In genomic region chr7:150361402-150361801, GRCh38 we compare ENCODE assay signal across 15 cellular contexts. TPM values are rescaled to one million over a fixed set of nuclear protein-coding genes. Genes with fewer than 3 reads are reported as not detected.
"Had no signal": no experiment of that assay in that cellular context is flagged by ENCODE, and none has a peak within 500 bp of the region (broad histone marks: within the 10 kb centered on the region; RNA-seq: fewer than 3 reads in every experiment).

No MANE protein-coding gene starts in this region.

- H3K4me3 ChIP-seq: upper lobe of left lung had no signal

- H3K27me3 ChIP-seq: neutrophil, upper lobe of left lung had no signal

- H3K27ac ChIP-seq: neutrophil, upper lobe of left lung had no signal

- H3K27me3 Mint-ChIP-seq: activated CD4-positive, alpha-beta T cell treated with anti-CD3 and anti-CD28 coated beads, Interleukin-2, amount 10 ng/mL, durations not matched to agents 24 days and 14 days; activated T-helper 17 cell treated with anti-CD3 and anti-CD28 coated beads, Interleukin-2, amount 50 U/mL, for 72 hours had no signal

- H3K9me3 ChIP-seq: neutrophil, upper lobe of left lung had no signal

- H3K27ac Mint-ChIP-seq: activated CD4-positive, alpha-beta T cell treated with anti-CD3 and anti-CD28 coated beads, Interleukin-2, amount 10 ng/mL, durations not matched to agents 24 days and 14 days; activated naive CD4-positive, alpha-beta T cell treated with anti-CD3 and anti-CD28 coated beads for 36 hours; activated T-helper 17 cell treated with anti-CD3 and anti-CD28 coated beads, Interleukin-2, amount 50 U/mL, for 72 hours had no signal

- H3K4me3 Mint-ChIP-seq: activated CD4-positive, alpha-beta T cell treated with anti-CD3 and anti-CD28 coated beads, Interleukin-2, amount 10 ng/mL, durations not matched to agents 24 days and 14 days; activated naive CD4-positive, alpha-beta T cell treated with anti-CD3 and anti-CD28 coated beads for 36 hours; activated T-helper 17 cell treated with anti-CD3 and anti-CD28 coated beads, Interleukin-2, amount 50 U/mL, for 72 hours; T-helper 1 cell treated with Interleukin-12 subunit alpha and Interleukin-12 subunit beta and Interleukin-4 antibody, amounts not matched to agents 30 μg/mL and 1 μg/mL, for 36 hours had no signal

- H3K36me3 ChIP-seq: neutrophil, upper lobe of left lung had no signal

- H3K4me1 ChIP-seq: upper lobe of left lung had no signal

- DNase-seq: activated CD4-positive, alpha-beta T cell treated with anti-CD3 and anti-CD28 coated beads, Interleukin-2, amount 10 ng/mL, durations not matched to agents 24 days and 14 days; activated naive CD4-positive, alpha-beta T cell treated with anti-CD3 and anti-CD28 coated beads for 36 hours; activated T-cell treated with anti-CD3 and anti-CD28 coated beads for 4 hours; foreskin fibroblast; head of caudate nucleus; mammary epithelial cell; stimulated activated CD4-positive, alpha-beta T cell treated with anti-CD3 and anti-CD28 coated beads, Interleukin-12 subunit alpha, Interleukin-12 subunit beta, amount 100 ng/mL, for 4 hours; stimulated activated naive CD4-positive, alpha-beta T cell treated with Interleukin-2 at 50 U/mL for 16 hours; upper lobe of left lung had no signal

- H3K9me3 Mint-ChIP-seq: activated naive CD4-positive, alpha-beta T cell treated with anti-CD3 and anti-CD28 coated beads for 36 hours; activated T-helper 17 cell treated with anti-CD3 and anti-CD28 coated beads, Interleukin-2, amount 50 U/mL, for 72 hours; T-helper 1 cell treated with Interleukin-12 subunit alpha and Interleukin-12 subunit beta and Interleukin-4 antibody, amounts not matched to agents 30 μg/mL and 1 μg/mL, for 36 hours had no signal

- ATAC-seq: activated T-helper 17 cell treated with anti-CD3 and anti-CD28 coated beads, Interleukin-2, amount 50 U/mL, for 72 hours; esophagus mucosa; left lobe of liver had no signal

RNA-seq across cellular contexts. Expression of gene RARRES2, which starts 20.0 kb away (rescaled TPM):
- total RNA-seq: activated CD4-positive, alpha-beta T cell treated with anti-CD3 and anti-CD28 coated beads, Interleukin-2, amount 10 ng/mL, durations not matched to agents 24 days and 14 days; activated CD8-positive, alpha-beta memory T cell treated with anti-CD3 and anti-CD28 coated beads for 36 hours; activated naive CD4-positive, alpha-beta T cell treated with anti-CD3 and anti-CD28 coated beads for 36 hours; activated T-helper 17 cell treated with anti-CD3 and anti-CD28 coated beads, Interleukin-2, amount 50 U/mL, for 72 hours had no signal
